20 cellular contexts compared by ENCODE assay signal in genomic region chr1:60245371-60245770, GRCh38.
"Had no signal": no experiment of that assay in that cellular context is flagged by ENCODE, and none has a peak within 500 bp of the region (broad histone marks: within the 10 kb centered on the region; RNA-seq: fewer than 3 reads in every experiment).

No MANE protein-coding gene starts in this region.

- H3K27me3 ChIP-seq: esophagus squamous epithelium, tibial nerve, uterus had no signal

- H3K27ac ChIP-seq: esophagus squamous epithelium, tibial nerve, uterus had no signal

- ATAC-seq: activated CD8-positive, alpha-beta T cell treated with anti-CD3 and anti-CD28 coated beads, Interleukin-2, amount 10 ng/mL, durations not matched to agents 7 days and 5 days; stimulated activated memory B cell treated with anti-CD40 and anti-IgM and Interleukin-4, amounts not matched to agents 10 μg/mL and 1 μg/mL and 100 μg/mL, for 72 hours; T-helper 17 cell; WTC11 had no signal

- H3K9me3 ChIP-seq: esophagus squamous epithelium, uterus had no signal

- H3K4me1 ChIP-seq: esophagus squamous epithelium, uterus had no signal

- H3K4me3 ChIP-seq: esophagus squamous epithelium, tibial nerve, uterus had no signal

- H3K36me3 ChIP-seq: esophagus squamous epithelium, tibial nerve, uterus had no signal

- DNase-seq: activated CD4-positive, alpha-beta T cell treated with anti-CD3 and anti-CD28 coated beads, Interleukin-2, amount 10 ng/mL, durations not matched to agents 24 days and 14 days; activated CD8-positive, alpha-beta memory T cell treated with anti-CD3 and anti-CD28 coated beads, Interleukin-2, amount 50 U/mL, for 4 hours; activated CD8-positive, alpha-beta T cell treated with anti-CD3 and anti-CD28 coated beads, Interleukin-2, amount 10 ng/mL, durations not matched to agents 7 days and 5 days; activated effector memory CD4-positive, alpha-beta T cell treated with anti-CD3 and anti-CD28 coated beads, Interleukin-2, amount 50 U/mL, for 16 hours; activated T-cell treated with anti-CD3 and anti-CD28 coated beads, Interleukin-2, amount 50 U/mL, for 48 hours; caudate nucleus; esophagus squamous epithelium; hypothalamus; kidney glomerular epithelial cell; mesendoderm; nucleus accumbens; posterior cingulate gyrus; retina; stimulated activated CD4-positive, alpha-beta T cell treated with anti-CD3 and anti-CD28 coated beads, Interleukin-2, amount 100 ng/mL, for 48 hours; substantia nigra; T-helper 17 cell; uterus had no signal
